ENCODE assay signal across 12 cellular contexts in genomic region chr17:1423456-1424135, GRCh38. TPM values are rescaled to one million over a fixed set of nuclear protein-coding genes. Genes with fewer than 3 reads are reported as not detected.
DNase-seq lines count a peak whose midpoint lies in the region; ATAC-seq, FAIRE-seq and TF ChIP-seq lines count a peak whose summit lies in the region.
"Had no signal": no experiment of that assay in that cellular context is flagged by ENCODE, and none has a peak within 500 bp of the region (broad histone marks: within the 10 kb centered on the region; RNA-seq: fewer than 3 reads in every experiment).

No MANE protein-coding gene starts in this region.

- no peak for ATAC-seq in activated CD8-positive, alpha-beta T cell treated with anti-CD3 and anti-CD28 coated beads for 36 hours
- no peak for ATAC-seq in activated CD8-positive, alpha-beta T cell treated with anti-CD3 and anti-CD28 coated beads, Interleukin-2, amount 10 ng/mL, durations not matched to agents 7 days and 5 days

- no peaks in the 10 kb centered on the region for H3K36me3 ChIP-seq in hepatocyte (replicated peaks; ENCODE audit: insufficient read depth, low read depth)
- H3K36me3 ChIP-seq in suprapubic skin: peaks cover 54% of the 10 kb centered on the region
- H3K36me3 ChIP-seq in ovary: no peaks in the 10 kb centered on the region

- intact Hi-C loops in activated CD8-positive, alpha-beta T cell treated with anti-CD3 and anti-CD28 coated beads for 36 hours (cut with micrococcal nuclease): no loop called here
- intact Hi-C loops in ovary (cut with DNase I): no loop called here

- H3K4me2 ChIP-seq in hepatocyte: no peak overlapping the region

- H3K4me1 ChIP-seq in hepatocyte (ENCODE audit: insufficient read depth): no peaks in the 10 kb centered on the region
- peaks cover 10% of the 10 kb centered on the region for H3K4me1 ChIP-seq in suprapubic skin
- H3K4me1 ChIP-seq in ovary (ENCODE audit: insufficient read depth): no peaks in the 10 kb centered on the region

- peak overlapping the region; percentile 10 for H3K27ac Mint-ChIP-seq in activated CD8-positive, alpha-beta T cell treated with anti-CD3 and anti-CD28 coated beads for 36 hours
- H3K27ac Mint-ChIP-seq in activated CD8-positive, alpha-beta T cell treated with anti-CD3 and anti-CD28 coated beads, Interleukin-2, amount 10 ng/mL, durations not matched to agents 7 days and 5 days: no peak overlapping the region
- H3K27ac Mint-ChIP-seq: T-helper 2 cell treated with Interferon-gamma antibody and Interleukin-4, amounts not matched to agents 5 μg/mL and 100 μg/mL, for 36 hours had no signal

- no peak for TF ChIP-seq POLR2A in suprapubic skin (IDR thresholded peaks at IDR 0.05)
- TF ChIP-seq POLR2A in ovary (IDR thresholded peaks at IDR 0.05): no peak

- H4K20me1 ChIP-seq in hepatocyte (ENCODE audit: insufficient read depth, poor library complexity, severe bottlenecking): peaks cover 11% of the 10 kb centered on the region

- H3K4me3 ChIP-seq in hepatocyte (no peak overlapping the region), suprapubic skin (no peak overlapping the region), ovary (no peak overlapping the region)
- H3K4me3 ChIP-seq: mucosa of descending colon, spleen had no signal

- H2AFZ ChIP-seq in hepatocyte: no peak overlapping the region

- no peak for TF ChIP-seq CTCF in activated CD8-positive, alpha-beta T cell treated with anti-CD3 and anti-CD28 coated beads for 36 hours (IDR thresholded peaks at IDR 0.05)
- TF ChIP-seq CTCF in hepatocyte (IDR thresholded peaks at IDR 0.05; ENCODE audit: poor library complexity): no peak
- no peak for TF ChIP-seq CTCF in suprapubic skin (IDR thresholded peaks at IDR 0.05)
- TF ChIP-seq CTCF in ovary (IDR thresholded peaks at IDR 0.05): no peak
- TF ChIP-seq CTCF in D721Med (IDR thresholded peaks at IDR 0.05; ENCODE audit: insufficient read depth, missing control alignments): no peak

- POLR2A ChIA-PET in activated CD8-positive, alpha-beta T cell treated with anti-CD3 and anti-CD28 coated beads for 36 hours (lab: Charles Lee): interaction anchor here (0.6 to 1.6 kb wide), 3 partner anchors 10 to 141 kb away, joined by 3 to 5 read pairs (median 3); partner anchors contain the start of gene YWHAE
- POLR2A ChIA-PET in activated CD8-positive, alpha-beta T cell treated with anti-CD3 and anti-CD28 coated beads, Interleukin-2, amount 10 ng/mL, durations not matched to agents 7 days and 5 days (lab: Charles Lee): interaction anchor here (0.6 to 0.9 kb wide), 2 partner anchors 23 to 81 kb away, joined by 3 to 4 read pairs; partner anchors contain the start of gene YWHAE

- FAIRE-seq in D721Med (lab: Jason Lieb, UNC): no peak

- H3K9me3 ChIP-seq in hepatocyte (ENCODE audit: low read depth) (no peaks in the 10 kb centered on the region), suprapubic skin (no peaks in the 10 kb centered on the region), ovary (no peaks in the 10 kb centered on the region)
- H3K9me3 ChIP-seq: mucosa of descending colon, spleen had no signal

- H3K9me3 Mint-ChIP-seq in activated CD8-positive, alpha-beta T cell treated with anti-CD3 and anti-CD28 coated beads for 36 hours: no peaks in the 10 kb centered on the region
- H3K9me3 Mint-ChIP-seq in activated CD8-positive, alpha-beta T cell treated with anti-CD3 and anti-CD28 coated beads, Interleukin-2, amount 10 ng/mL, durations not matched to agents 7 days and 5 days (ENCODE audit: insufficient read depth): no peaks in the 10 kb centered on the region
- H3K9me3 Mint-ChIP-seq: central memory CD8-positive, alpha-beta T cell; T-helper 2 cell treated with Interferon-gamma antibody and Interleukin-4, amounts not matched to agents 5 μg/mL and 100 μg/mL, for 36 hours had no signal

- H3K9me2 ChIP-seq in hepatocyte (replicated peaks; ENCODE audit: insufficient read depth): no peaks in the 10 kb centered on the region

- no peak for DNase-seq in activated CD8-positive, alpha-beta T cell treated with anti-CD3 and anti-CD28 coated beads for 36 hours
- no peak for DNase-seq in activated CD8-positive, alpha-beta T cell treated with anti-CD3 and anti-CD28 coated beads, Interleukin-2, amount 10 ng/mL, durations not matched to agents 7 days and 5 days
- peak; percentile 31 for DNase-seq in astrocyte of the hippocampus (ENCODE audit: low read depth, low spot score)
- no peak for DNase-seq in hepatocyte (ENCODE audit: low spot score)
- DNase-seq in suprapubic skin (ENCODE audit: low spot score in 2 of 2): no peak
- no peak for DNase-seq in ovary
- DNase-seq in D721Med (ENCODE audit: insufficient read length, low spot score): no peak
- DNase-seq in NCI-H2081 treated with DMSO at 0.1 percent for 48 hours (lab: John Stamatoyannopoulos, UW): no peak
- DNase-seq: mucosa of descending colon, spleen had no signal

- TF ChIP-seq EP300 in suprapubic skin (IDR thresholded peaks at IDR 0.05) (no peak), ovary (IDR thresholded peaks at IDR 0.05) (no peak)

- no peaks in the 10 kb centered on the region for H3K27me3 Mint-ChIP-seq in activated CD8-positive, alpha-beta T cell treated with anti-CD3 and anti-CD28 coated beads for 36 hours
- H3K27me3 Mint-ChIP-seq in activated CD8-positive, alpha-beta T cell treated with anti-CD3 and anti-CD28 coated beads, Interleukin-2, amount 10 ng/mL, durations not matched to agents 7 days and 5 days (ENCODE audit: low read depth): no peaks in the 10 kb centered on the region
- H3K27me3 Mint-ChIP-seq: central memory CD8-positive, alpha-beta T cell had no signal

- peaks cover 17% of the 10 kb centered on the region for H3K36me3 Mint-ChIP-seq in activated CD8-positive, alpha-beta T cell treated with anti-CD3 and anti-CD28 coated beads for 36 hours (ENCODE audit: low read depth)
- H3K36me3 Mint-ChIP-seq in activated CD8-positive, alpha-beta T cell treated with anti-CD3 and anti-CD28 coated beads, Interleukin-2, amount 10 ng/mL, durations not matched to agents 7 days and 5 days (ENCODE audit: low read depth): peaks cover 37% of the 10 kb centered on the region

- H3K27ac ChIP-seq in hepatocyte (peak overlapping the region; percentile 24), suprapubic skin (peak overlapping the region; percentile 0), ovary (no peak overlapping the region)
- H3K27ac ChIP-seq: spleen had no signal

- peaks cover 16% of the 10 kb centered on the region for H3K4me1 Mint-ChIP-seq in activated CD8-positive, alpha-beta T cell treated with anti-CD3 and anti-CD28 coated beads for 36 hours (ENCODE audit: low read depth)
- H3K4me1 Mint-ChIP-seq in activated CD8-positive, alpha-beta T cell treated with anti-CD3 and anti-CD28 coated beads, Interleukin-2, amount 10 ng/mL, durations not matched to agents 7 days and 5 days (ENCODE audit: low read depth): peaks cover 2% of the 10 kb centered on the region

- H3K4me3 Mint-ChIP-seq in activated CD8-positive, alpha-beta T cell treated with anti-CD3 and anti-CD28 coated beads for 36 hours: no peak overlapping the region
- no peak overlapping the region for H3K4me3 Mint-ChIP-seq in activated CD8-positive, alpha-beta T cell treated with anti-CD3 and anti-CD28 coated beads, Interleukin-2, amount 10 ng/mL, durations not matched to agents 7 days and 5 days
- H3K4me3 Mint-ChIP-seq: central memory CD8-positive, alpha-beta T cell; T-helper 2 cell treated with Interferon-gamma antibody and Interleukin-4, amounts not matched to agents 5 μg/mL and 100 μg/mL, for 36 hours had no signal

- H3K79me2 ChIP-seq in hepatocyte: peaks cover 46% of the 10 kb centered on the region

- CTCF ChIA-PET in activated CD8-positive, alpha-beta T cell treated with anti-CD3 and anti-CD28 coated beads for 36 hours (lab: Charles Lee): interaction anchor here (1.4 to 3.0 kb wide), 2 partner anchors 58 to 109 kb away, joined by 3 to 20 read pairs; no protein-coding TSS in a partner anchor
- CTCF ChIA-PET in activated CD8-positive, alpha-beta T cell treated with anti-CD3 and anti-CD28 coated beads, Interleukin-2, amount 10 ng/mL, durations not matched to agents 7 days and 5 days (lab: Charles Lee): interaction anchor here (2.0 kb wide), 1 partner anchor 58 kb away, joined by 14 read pairs; no protein-coding TSS in a partner anchor

- H3K27me3 ChIP-seq in hepatocyte (no peaks in the 10 kb centered on the region), suprapubic skin (no peaks in the 10 kb centered on the region), ovary (no peaks in the 10 kb centered on the region)
- H3K27me3 ChIP-seq: spleen had no signal

- WGBS in hepatocyte (ENCODE audit: low lambda C conversion rate, missing lambda C conversion rate): 87% methylated on average over 10 of the region's 10 CpGs
- 77% methylated on average over 10 of the region's 10 CpGs for WGBS in suprapubic skin
- 74 to 77% (median 74%) methylated on average over 10 of the region's 10 CpGs for WGBS in ovary, 3 donors

RNA-seq across cellular contexts. Expression of gene YWHAE, which starts 23.6 kb away (rescaled TPM):
- 100 to 1,000 TPM; 425 to 440 TPM for total RNA-seq in activated CD8-positive, alpha-beta T cell treated with anti-CD3 and anti-CD28 coated beads for 36 hours
- total RNA-seq in activated CD8-positive, alpha-beta T cell treated with anti-CD3 and anti-CD28 coated beads, Interleukin-2, amount 10 ng/mL, durations not matched to agents 7 days and 5 days: 100 to 1,000 TPM; 393 to 414 TPM
- total RNA-seq in hepatocyte (566 and 611 TPM in 2 replicates), suprapubic skin (100 to 1,000 TPM; 467 to 572 (median 520) TPM), ovary (100 to 1,000 TPM; 384 to 524 (median 452) TPM)
- polyA plus RNA-seq in hepatocyte (339 and 374 TPM in 2 replicates), ovary (100 to 1,000 TPM; 288 to 589 TPM)

RNA-seq across cellular contexts. Expression of gene CRK, which starts 32.4 kb away (rescaled TPM):
- 10 to 100 TPM; 12.1 to 12.9 TPM for total RNA-seq in activated CD8-positive, alpha-beta T cell treated with anti-CD3 and anti-CD28 coated beads for 36 hours
- 10 to 100 TPM; 15.7 to 17.7 TPM for total RNA-seq in activated CD8-positive, alpha-beta T cell treated with anti-CD3 and anti-CD28 coated beads, Interleukin-2, amount 10 ng/mL, durations not matched to agents 7 days and 5 days
- total RNA-seq in hepatocyte (66.7 and 72.1 TPM in 2 replicates), suprapubic skin (10 to 100 TPM; 38.9 to 53.7 (median 49.0) TPM), ovary (10 to 100 TPM; 40.0 to 60.6 (median 48.8) TPM)
- polyA plus RNA-seq in hepatocyte (66.5 and 69.2 TPM in 2 replicates), ovary (10 to 100 TPM; 31.7 to 41.4 TPM)

Comparison
In these comparisons a context has a peak if more than half of its experiments do, and no peak if none do; other contexts are left out.
1. H3K27ac ChIP-seq: peak in hepatocyte (single experiment) and suprapubic skin (single experiment); none in ovary (0 of 2).